In the genomic region with DNA sequence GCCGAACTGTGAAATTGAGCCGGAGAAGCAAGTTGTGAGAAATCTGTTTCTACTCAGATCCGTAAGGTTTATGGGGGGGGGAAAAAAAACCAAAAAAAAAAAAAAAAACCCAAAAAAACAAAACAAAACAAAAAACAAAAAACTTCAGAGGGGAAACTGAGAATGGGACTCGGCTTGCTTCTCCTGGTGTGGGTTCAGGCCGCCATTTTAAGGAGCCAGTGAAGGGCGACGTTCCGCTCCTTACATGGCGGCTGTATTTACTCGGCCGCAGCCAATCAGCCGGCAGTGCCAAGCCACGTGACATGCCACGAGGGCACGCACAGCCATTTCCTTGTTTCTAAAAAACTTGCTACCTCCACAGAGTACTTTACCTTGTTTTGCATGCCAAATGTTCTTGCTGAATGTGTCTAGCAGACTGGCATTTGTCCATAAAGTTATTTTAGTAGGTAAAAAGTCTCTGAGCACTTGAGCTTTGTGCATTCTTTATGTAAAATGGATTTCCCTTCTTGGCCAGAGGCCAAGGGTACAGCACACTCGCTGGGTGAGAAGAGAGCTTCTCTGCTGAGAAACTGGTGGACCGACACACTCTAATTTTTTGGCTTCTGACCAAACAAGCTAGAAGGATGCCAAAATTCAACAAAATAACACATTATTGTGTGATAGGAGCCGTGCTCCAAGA, we compare ENCODE assay signal across 8 cellular contexts.
DNase-seq lines count a peak whose midpoint lies in the region; ATAC-seq and TF ChIP-seq lines count a peak whose summit lies in the region.

No MANE protein-coding gene starts in this region.

- intact Hi-C loops in OCI-LY7 (cut with micrococcal nuclease; ENCODE audit: unreplicated experiment) = no loop called here
- intact Hi-C loops in CD14-positive monocyte (cut with micrococcal nuclease) = no loop called here

- H3K4me1 ChIP-seq in OCI-LY7 (ENCODE audit: insufficient read depth, low read length, poor library complexity, severe bottlenecking) = no peaks in the 10 kb centered on the region

- H3K9me3 ChIP-seq in OCI-LY7 (ENCODE audit: low read length) = no peaks in the 10 kb centered on the region

- H3K4me2 ChIP-seq in OCI-LY7 (ENCODE audit: low read length) = no peak overlapping the region; the same call in 1 of the 2 replicates

- peaks cover 2 to 8% (median 5%) of the 10 kb centered on the region in 4 donors for H3K4me1 Mint-ChIP-seq in naive thymus-derived CD8-positive, alpha-beta T cell
- peaks cover 4% of the 10 kb centered on the region for H3K4me1 Mint-ChIP-seq in CD14-positive monocyte

- H3K9me2 ChIP-seq in OCI-LY7 (ENCODE audit: insufficient read depth, low read length) = no peaks in the 10 kb centered on the region

- H3K4me3 Mint-ChIP-seq in naive thymus-derived CD8-positive, alpha-beta T cell = peak overlapping the region in 2 of 10 donors; percentile 37 to 43
- H3K4me3 Mint-ChIP-seq in CD14-positive monocyte = no peak overlapping the region

- H3K79me2 ChIP-seq in OCI-LY7 (ENCODE audit: insufficient read depth, low read depth, low read length) = no peaks in the 10 kb centered on the region

- no peaks in the 10 kb centered on the region for H3K36me3 Mint-ChIP-seq in naive thymus-derived CD8-positive, alpha-beta T cell
- no peaks in the 10 kb centered on the region for H3K36me3 Mint-ChIP-seq in CD14-positive monocyte

- no peaks in the 10 kb centered on the region for H3K36me3 ChIP-seq in OCI-LY7 (ENCODE audit: insufficient read depth, low read length)

- DNase-seq in HK-2 (ENCODE audit: unreplicated experiment) (peak; percentile 60), glomerular endothelial cell (ENCODE audit: extremely low read depth, low read depth, low spot score) (peak; percentile 87), pulmonary artery endothelial cell (ENCODE audit: low read depth, low spot score) (peak; percentile 82), OCI-LY7 (ENCODE audit: low spot score) (no peak), CD14-positive monocyte (ENCODE audit: low spot score) (no peak)
- DNase-seq in naive thymus-derived CD8-positive, alpha-beta T cell = no peak

- no peak overlapping the region for H2AFZ ChIP-seq in OCI-LY7 (ENCODE audit: low read length)

- no peak overlapping the region for H3K27ac ChIP-seq in OCI-LY7 (ENCODE audit: low read depth, low read length, poor library complexity, severe bottlenecking)

- no peak overlapping the region for H3K4me3 ChIP-seq in OCI-LY7 (ENCODE audit: low read depth, low read length, poor library complexity, severe bottlenecking)

- peaks cover 0 to 1% (median 0%) of the 10 kb centered on the region in 5 donors for H3K27me3 Mint-ChIP-seq in naive thymus-derived CD8-positive, alpha-beta T cell
- H3K27me3 Mint-ChIP-seq in CD14-positive monocyte (ENCODE audit: low read depth in 3 of 3) = peaks cover 0 to 6% (median 0%) of the 10 kb centered on the region in 3 donors

- POLR2A ChIA-PET in OCI-LY7 (lab: Charles Lee) = interaction anchor here (0.6 to 1.1 kb wide), 3 partner anchors 11 to 1394 kb away, joined by 3 to 4 read pairs (median 3); no protein-coding TSS in a partner anchor
- POLR2A ChIA-PET in naive thymus-derived CD8-positive, alpha-beta T cell (lab: Charles Lee) = no interaction called here

- CTCF ChIA-PET in OCI-LY7 (lab: Charles Lee; ENCODE audit: unreplicated experiment) = no interaction called here

- H4K20me1 ChIP-seq in OCI-LY7 (ENCODE audit: insufficient read depth, low read length) = no peaks in the 10 kb centered on the region

- no peak for TF ChIP-seq CTCF in OCI-LY7 (conservative IDR thresholded peaks at IDR 0.05; ENCODE audit: low read length)
- TF ChIP-seq CTCF in CD14-positive monocyte (IDR thresholded peaks at IDR 0.05) = no peak

- no peaks in the 10 kb centered on the region for H3K9me3 Mint-ChIP-seq in naive thymus-derived CD8-positive, alpha-beta T cell
- peaks cover 0 to 2% (median 0%) of the 10 kb centered on the region in 7 donors for H3K9me3 Mint-ChIP-seq in CD14-positive monocyte

- BruUV-seq in OCI-LY7 (replicated peaks; lab: Mats Ljungman, UMichigan) = no TSS peak

- peak overlapping the region in 1 of 10 donors; percentile 41 for H3K27ac Mint-ChIP-seq in naive thymus-derived CD8-positive, alpha-beta T cell
- peak overlapping the region in 1 of 7 donors; percentile 44 for H3K27ac Mint-ChIP-seq in CD14-positive monocyte

- ATAC-seq in SK-N-SH treated with all-trans-retinoic acid at 6 μM for 48 hours (peak; percentile 66), HG03460 (IDR thresholded peaks at IDR 0.05; ENCODE audit: unreplicated experiment) (no peak)
- no peak for ATAC-seq in naive thymus-derived CD8-positive, alpha-beta T cell

TF ChIP-seq in SK-N-SH treated with all-trans-retinoic acid at 6 μM for 48 hours, 23 proteins besides CTCF, POLR2A, EP300 and RAD21:
- TF ChIP-seq CREB5 (CRISPR knock-in tag; IDR thresholded peaks at IDR 0.05; ENCODE audit: low read depth) = no peak
- no peak for TF ChIP-seq SNAI2 (CRISPR knock-in tag; IDR thresholded peaks at IDR 0.05)
- no peak for TF ChIP-seq TCF4 (CRISPR knock-in tag; IDR thresholded peaks at IDR 0.05; ENCODE audit: borderline replicate concordance)
- TF ChIP-seq ISL1 (CRISPR knock-in tag; IDR thresholded peaks at IDR 0.05) = no peak
- TF ChIP-seq, protein P1, sequence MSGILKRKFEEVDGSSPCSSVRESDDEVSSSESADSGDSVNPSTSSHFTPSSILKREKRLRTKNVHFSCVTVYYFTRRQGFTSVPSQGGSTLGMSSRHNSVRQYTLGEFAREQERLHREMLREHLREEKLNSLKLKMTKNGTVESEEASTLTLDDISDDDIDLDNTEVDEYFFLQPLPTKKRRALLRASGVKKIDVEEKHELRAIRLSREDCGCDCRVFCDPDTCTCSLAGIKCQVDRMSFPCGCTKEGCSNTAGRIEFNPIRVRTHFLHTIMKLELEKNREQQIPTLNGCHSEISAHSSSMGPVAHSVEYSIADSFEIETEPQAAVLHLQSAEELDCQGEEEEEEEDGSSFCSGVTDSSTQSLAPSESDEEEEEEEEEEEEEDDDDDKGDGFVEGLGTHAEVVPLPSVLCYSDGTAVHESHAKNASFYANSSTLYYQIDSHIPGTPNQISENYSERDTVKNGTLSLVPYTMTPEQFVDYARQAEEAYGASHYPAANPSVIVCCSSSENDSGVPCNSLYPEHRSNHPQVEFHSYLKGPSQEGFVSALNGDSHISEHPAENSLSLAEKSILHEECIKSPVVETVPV (CRISPR knock-in tag; IDR thresholded peaks at IDR 0.05) = no peak
- no peak for TF ChIP-seq PATZ1 (CRISPR knock-in tag; IDR thresholded peaks at IDR 0.05; ENCODE audit: borderline replicate concordance)
- no peak for TF ChIP-seq BACH2 (CRISPR knock-in tag; IDR thresholded peaks at IDR 0.05; ENCODE audit: borderline replicate concordance)
- no peak for TF ChIP-seq PPARA (CRISPR knock-in tag; IDR thresholded peaks at IDR 0.05; ENCODE audit: borderline replicate concordance)
- TF ChIP-seq ZC3H10 (CRISPR knock-in tag; IDR thresholded peaks at IDR 0.05) = no peak

Comparison
In these comparisons a context has a peak if more than half of its experiments do, and no peak if none do; other contexts are left out.
1. DNase-seq: peak in HK-2 (single experiment), glomerular endothelial cell (single experiment) and pulmonary artery endothelial cell (single experiment); none in OCI-LY7 (single experiment), naive thymus-derived CD8-positive, alpha-beta T cell (0 of 10) and CD14-positive monocyte (single experiment).